In the genomic region with DNA sequence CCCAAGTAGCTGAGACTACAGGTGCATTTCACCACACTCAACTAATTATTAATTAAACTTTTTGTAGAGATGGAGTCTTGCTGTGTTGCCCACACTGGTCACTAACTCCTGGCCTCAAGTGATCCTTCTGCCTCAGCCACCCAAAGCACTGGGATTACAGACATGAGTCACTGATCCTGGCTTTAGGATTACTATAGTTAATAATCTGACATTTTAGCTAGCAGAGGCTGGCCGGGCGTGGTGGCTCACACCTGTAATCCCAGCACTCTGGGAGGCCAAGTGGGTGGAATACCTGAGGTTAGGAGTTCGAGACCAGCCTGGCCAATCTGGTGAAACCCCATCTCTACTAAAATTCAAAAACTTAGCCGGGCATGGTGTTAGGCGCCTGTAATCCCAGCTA, we compare ENCODE assay signal across 23 cellular contexts.
"Had no signal": no experiment of that assay in that cellular context is flagged by ENCODE, and none has a peak within 500 bp of the region (broad histone marks: within the 10 kb centered on the region; RNA-seq: fewer than 3 reads in every experiment).

No MANE protein-coding gene starts in this region.

- H3K27ac Mint-ChIP-seq: activated naive CD8-positive, alpha-beta T cell treated with anti-CD3 and anti-CD28 coated beads, Interleukin-2, amount 10 ng/mL, durations not matched to agents 7 days and 5 days had no signal

- DNase-seq: activated CD4-positive, alpha-beta T cell treated with anti-CD3 and anti-CD28 coated beads for 4 hours; activated CD8-positive, alpha-beta memory T cell treated with anti-CD3 and anti-CD28 coated beads, Interleukin-2, amount 50 U/mL, for 4 hours; activated CD8-positive, alpha-beta T cell treated with anti-CD3 and anti-CD28 coated beads for 36 hours; activated naive CD4-positive, alpha-beta T cell treated with anti-CD3 and anti-CD28 coated beads, Interleukin-2, amount 50 U/mL, for 16 hours; activated naive CD8-positive, alpha-beta T cell treated with anti-CD3 and anti-CD28 coated beads, Interleukin-2, amount 10 ng/mL, durations not matched to agents 7 days and 5 days; activated T-cell treated with anti-CD3 and anti-CD28 coated beads, Interleukin-2, amount 50 U/mL, for 72 hours; adrenal gland; anterior cingulate cortex; NCI-H1092; NCI-H1417; NCI-H1930; NCI-H2171 treated with DMSO at 0.1 percent for 48 hours; NCI-H226; NCI-H526; NCI-H774; PC-3; SHP77 treated with DMSO at 0.1 percent for 48 hours; T-cell; T-helper 2 cell had no signal

- ATAC-seq: activated CD4-positive, CD25-positive, alpha-beta regulatory T cell treated with anti-CD3 and anti-CD28 coated beads, Interleukin-2, amount 50 U/mL, for 24 hours; activated CD8-positive, alpha-beta T cell treated with anti-CD3 and anti-CD28 coated beads for 36 hours; activated T-cell treated with anti-CD3 and anti-CD28 coated beads, Interleukin-2, amount 50 U/mL, for 72 hours; PC-3; T-cell had no signal

- H3K27me3 ChIP-seq: adrenal gland had no signal

- FAIRE-seq: RCC 7860 had no signal

- H3K36me3 ChIP-seq: adrenal gland had no signal

- H3K4me3 Mint-ChIP-seq: activated CD8-positive, alpha-beta T cell treated with anti-CD3 and anti-CD28 coated beads for 36 hours; activated naive CD8-positive, alpha-beta T cell treated with anti-CD3 and anti-CD28 coated beads, Interleukin-2, amount 10 ng/mL, durations not matched to agents 7 days and 5 days; activated T-cell treated with anti-CD3 and anti-CD28 coated beads, Interleukin-2, amount 50 U/mL, for 72 hours; T-cell had no signal

- H3K27me3 Mint-ChIP-seq: activated CD8-positive, alpha-beta T cell treated with anti-CD3 and anti-CD28 coated beads for 36 hours; activated naive CD8-positive, alpha-beta T cell treated with anti-CD3 and anti-CD28 coated beads, Interleukin-2, amount 10 ng/mL, durations not matched to agents 7 days and 5 days; T-cell had no signal

- H3K4me3 ChIP-seq: adrenal gland had no signal

- H3K4me2 ChIP-seq: KMS-11 had no signal

- H3K27ac ChIP-seq: adrenal gland, KMS-11, VCaP had no signal
